Comparison of ENCODE assay signal across 16 cellular contexts in the genomic region with DNA sequence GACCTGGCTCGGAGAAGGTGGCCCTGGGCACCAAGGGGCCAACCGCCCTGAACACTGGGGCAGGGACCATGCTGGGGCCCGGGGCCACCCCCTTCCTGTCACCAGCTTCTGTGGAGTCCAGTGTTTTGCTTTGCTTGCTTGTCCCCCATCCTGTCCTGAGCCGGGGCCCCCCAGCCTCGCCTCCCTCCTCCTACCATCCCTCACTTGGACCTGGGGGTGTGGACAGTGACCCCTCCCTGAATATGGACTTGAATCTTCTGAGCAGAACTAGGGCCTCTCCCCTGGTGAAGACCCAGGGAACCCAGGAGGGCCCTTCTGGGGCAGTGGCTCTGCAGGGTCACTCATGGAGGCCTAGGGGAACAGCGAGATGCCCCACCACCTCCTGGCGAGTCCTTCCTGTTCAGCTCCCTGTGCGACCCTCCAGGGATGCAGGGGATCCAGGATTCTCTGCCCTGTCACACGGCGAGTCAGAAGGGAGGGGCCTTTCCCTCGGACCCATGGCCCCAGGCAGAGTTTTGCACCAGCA. TPM values are rescaled to one million over a fixed set of nuclear protein-coding genes. Genes with fewer than 3 reads are reported as not detected.
"Had no signal": no experiment of that assay in that cellular context is flagged by ENCODE, and none has a peak within 500 bp of the region (broad histone marks: within the 10 kb centered on the region; RNA-seq: fewer than 3 reads in every experiment).

No MANE protein-coding gene starts in this region.

- ATAC-seq: left lung had no signal

- H3K36me3 ChIP-seq: breast epithelium, heart right ventricle, left lung, transverse colon, WERI-Rb-1 had no signal

- H3K4me3 ChIP-seq: breast epithelium, heart right ventricle, left lung, SK-N-MC, transverse colon had no signal

- H3K27ac ChIP-seq: breast epithelium, heart right ventricle, left lung, SK-N-MC, transverse colon, WERI-Rb-1 had no signal

- H3K4me1 ChIP-seq: breast epithelium, heart right ventricle, left lung, transverse colon had no signal

- DNase-seq: activated CD4-positive, alpha-beta T cell treated with anti-CD3 and anti-CD28 coated beads for 48 hours; activated gamma-delta T cell treated with Interleukin-2 at 50 U/mL for 16 hours; activated naive CD8-positive, alpha-beta T cell treated with anti-CD3 and anti-CD28 coated beads, Interleukin-2, amount 10 ng/mL, durations not matched to agents 7 days and 5 days; activated T-cell treated with anti-CD3 and anti-CD28 coated beads, Interleukin-2, amount 50 U/mL, for 1 hour; heart right ventricle; left lung; mesendoderm; retina; T-helper 1 cell; transverse colon had no signal

- H3K36me3 Mint-ChIP-seq: activated naive CD8-positive, alpha-beta T cell treated with anti-CD3 and anti-CD28 coated beads, Interleukin-2, amount 10 ng/mL, durations not matched to agents 7 days and 5 days had no signal

- H3K27ac Mint-ChIP-seq: activated naive CD8-positive, alpha-beta T cell treated with anti-CD3 and anti-CD28 coated beads, Interleukin-2, amount 10 ng/mL, durations not matched to agents 7 days and 5 days had no signal

- H3K27me3 Mint-ChIP-seq: activated naive CD8-positive, alpha-beta T cell treated with anti-CD3 and anti-CD28 coated beads, Interleukin-2, amount 10 ng/mL, durations not matched to agents 7 days and 5 days had no signal

- H3K4me1 Mint-ChIP-seq: activated naive CD8-positive, alpha-beta T cell treated with anti-CD3 and anti-CD28 coated beads, Interleukin-2, amount 10 ng/mL, durations not matched to agents 7 days and 5 days had no signal

- H3K9me3 Mint-ChIP-seq: activated naive CD8-positive, alpha-beta T cell treated with anti-CD3 and anti-CD28 coated beads, Interleukin-2, amount 10 ng/mL, durations not matched to agents 7 days and 5 days had no signal

- H3K27me3 ChIP-seq: heart right ventricle, transverse colon had no signal

- H3K9me3 ChIP-seq: breast epithelium, transverse colon had no signal

- H3K4me3 Mint-ChIP-seq: activated naive CD8-positive, alpha-beta T cell treated with anti-CD3 and anti-CD28 coated beads, Interleukin-2, amount 10 ng/mL, durations not matched to agents 7 days and 5 days; neural crest cell had no signal

RNA-seq across cellular contexts. Expression of a gene that starts 41.6 kb away (rescaled TPM):
- total RNA-seq: activated naive CD8-positive, alpha-beta T cell treated with anti-CD3 and anti-CD28 coated beads, Interleukin-2, amount 10 ng/mL, durations not matched to agents 7 days and 5 days; endothelial cell of umbilical vein; skeletal muscle tissue had no signal
